Comparison of ENCODE assay signal across 1 cellular context in genomic region chr1:167416506-167416905, GRCh38.
TF ChIP-seq lines count a peak whose summit lies in the region.

No MANE protein-coding gene starts in this region.

TF ChIP-seq in GM23338, 12 proteins besides CTCF, POLR2A, EP300 and RAD21 (continued from another document):
- TF ChIP-seq, protein P1, sequence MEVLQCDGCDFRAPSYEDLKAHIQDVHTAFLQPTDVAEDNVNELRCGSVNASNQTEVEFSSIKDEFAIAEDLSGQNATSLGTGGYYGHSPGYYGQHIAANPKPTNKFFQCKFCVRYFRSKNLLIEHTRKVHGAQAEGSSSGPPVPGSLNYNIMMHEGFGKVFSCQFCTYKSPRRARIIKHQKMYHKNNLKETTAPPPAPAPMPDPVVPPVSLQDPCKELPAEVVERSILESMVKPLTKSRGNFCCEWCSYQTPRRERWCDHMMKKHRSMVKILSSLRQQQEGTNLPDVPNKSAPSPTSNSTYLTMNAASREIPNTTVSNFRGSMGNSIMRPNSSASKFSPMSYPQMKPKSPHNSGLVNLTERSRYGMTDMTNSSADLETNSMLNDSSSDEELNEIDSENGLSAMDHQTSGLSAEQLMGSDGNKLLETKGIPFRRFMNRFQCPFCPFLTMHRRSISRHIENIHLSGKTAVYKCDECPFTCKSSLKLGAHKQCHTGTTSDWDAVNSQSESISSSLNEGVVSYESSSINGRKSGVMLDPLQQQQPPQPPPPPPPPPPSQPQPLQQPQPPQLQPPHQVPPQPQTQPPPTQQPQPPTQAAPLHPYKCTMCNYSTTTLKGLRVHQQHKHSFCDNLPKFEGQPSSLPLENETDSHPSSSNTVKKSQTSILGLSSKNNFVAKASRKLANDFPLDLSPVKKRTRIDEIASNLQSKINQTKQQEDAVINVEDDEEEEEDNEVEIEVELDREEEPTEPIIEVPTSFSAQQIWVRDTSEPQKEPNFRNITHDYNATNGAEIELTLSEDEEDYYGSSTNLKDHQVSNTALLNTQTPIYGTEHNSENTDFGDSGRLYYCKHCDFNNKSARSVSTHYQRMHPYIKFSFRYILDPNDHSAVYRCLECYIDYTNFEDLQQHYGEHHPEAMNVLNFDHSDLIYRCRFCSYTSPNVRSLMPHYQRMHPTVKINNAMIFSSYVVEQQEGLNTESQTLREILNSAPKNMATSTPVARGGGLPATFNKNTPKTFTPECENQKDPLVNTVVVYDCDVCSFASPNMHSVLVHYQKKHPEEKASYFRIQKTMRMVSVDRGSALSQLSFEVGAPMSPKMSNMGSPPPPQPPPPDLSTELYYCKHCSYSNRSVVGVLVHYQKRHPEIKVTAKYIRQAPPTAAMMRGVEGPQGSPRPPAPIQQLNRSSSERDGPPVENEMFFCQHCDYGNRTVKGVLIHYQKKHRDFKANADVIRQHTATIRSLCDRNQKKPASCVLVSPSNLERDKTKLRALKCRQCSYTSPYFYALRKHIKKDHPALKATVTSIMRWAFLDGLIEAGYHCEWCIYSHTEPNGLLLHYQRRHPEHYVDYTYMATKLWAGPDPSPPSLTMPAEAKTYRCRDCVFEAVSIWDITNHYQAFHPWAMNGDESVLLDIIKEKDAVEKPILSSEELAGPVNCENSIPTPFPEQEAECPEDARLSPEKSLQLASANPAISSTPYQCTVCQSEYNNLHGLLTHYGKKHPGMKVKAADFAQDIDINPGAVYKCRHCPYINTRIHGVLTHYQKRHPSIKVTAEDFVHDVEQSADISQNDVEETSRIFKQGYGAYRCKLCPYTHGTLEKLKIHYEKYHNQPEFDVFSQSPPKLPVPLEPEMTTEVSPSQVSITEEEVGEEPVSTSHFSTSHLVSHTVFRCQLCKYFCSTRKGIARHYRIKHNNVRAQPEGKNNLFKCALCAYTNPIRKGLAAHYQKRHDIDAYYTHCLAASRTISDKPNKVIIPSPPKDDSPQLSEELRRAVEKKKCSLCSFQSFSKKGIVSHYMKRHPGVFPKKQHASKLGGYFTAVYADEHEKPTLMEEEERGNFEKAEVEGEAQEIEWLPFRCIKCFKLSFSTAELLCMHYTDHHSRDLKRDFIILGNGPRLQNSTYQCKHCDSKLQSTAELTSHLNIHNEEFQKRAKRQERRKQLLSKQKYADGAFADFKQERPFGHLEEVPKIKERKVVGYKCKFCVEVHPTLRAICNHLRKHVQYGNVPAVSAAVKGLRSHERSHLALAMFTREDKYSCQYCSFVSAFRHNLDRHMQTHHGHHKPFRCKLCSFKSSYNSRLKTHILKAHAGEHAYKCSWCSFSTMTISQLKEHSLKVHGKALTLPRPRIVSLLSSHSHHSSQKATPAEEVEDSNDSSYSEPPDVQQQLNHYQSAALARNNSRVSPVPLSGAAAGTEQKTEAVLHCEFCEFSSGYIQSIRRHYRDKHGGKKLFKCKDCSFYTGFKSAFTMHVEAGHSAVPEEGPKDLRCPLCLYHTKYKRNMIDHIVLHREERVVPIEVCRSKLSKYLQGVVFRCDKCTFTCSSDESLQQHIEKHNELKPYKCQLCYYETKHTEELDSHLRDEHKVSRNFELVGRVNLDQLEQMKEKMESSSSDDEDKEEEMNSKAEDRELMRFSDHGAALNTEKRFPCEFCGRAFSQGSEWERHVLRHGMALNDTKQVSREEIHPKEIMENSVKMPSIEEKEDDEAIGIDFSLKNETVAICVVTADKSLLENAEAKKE (CRISPR knock-in tag; IDR thresholded peaks at IDR 0.05), result no peak
- TF ChIP-seq EZH2phosphoT487 (IDR thresholded peaks at IDR 0.05; ENCODE audit: unreplicated experiment) (no peak), STAT1 (IDR thresholded peaks at IDR 0.05; ENCODE audit: unreplicated experiment) (no peak), CREB1 (CRISPR knock-in tag; IDR thresholded peaks at IDR 0.05; ENCODE audit: low read depth) (no peak), NANOG (IDR thresholded peaks at IDR 0.05; ENCODE audit: borderline replicate concordance) (no peak), REST (IDR thresholded peaks at IDR 0.05; ENCODE audit: unreplicated experiment) (no peak)
TF ChIP-seq in GM23338: peak in this region for 0.
